17 cellular contexts compared by ENCODE assay signal in genomic region chr5:96440185-96440538, GRCh38. TPM values are rescaled to one million over a fixed set of nuclear protein-coding genes. Genes with fewer than 3 reads are reported as not detected.
DNase-seq lines count a peak whose midpoint lies in the region; ATAC-seq lines count a peak whose summit lies in the region.
"Had no signal": no experiment of that assay in that cellular context is flagged by ENCODE, and none has a peak within 500 bp of the region (broad histone marks: within the 10 kb centered on the region; RNA-seq: fewer than 3 reads in every experiment).

No MANE protein-coding gene starts in this region.

- H3K36me3 ChIP-seq in Karpas-422 (ENCODE audit: insufficient read depth, low read length): no peaks in the 10 kb centered on the region
- H3K36me3 ChIP-seq: prostate gland had no signal

- DNase-seq in DMS53 treated with DMSO at 0.1 percent for 48 hours (lab: John Stamatoyannopoulos, UW; ENCODE audit: unreplicated experiment): no peak
- DNase-seq in anterior cingulate cortex (lab: John Stamatoyannopoulos, UW): no peak
- DNase-seq in Karpas-422: no peak
- DNase-seq in dedifferentiated amniotic fluid mesenchymal stem cell (ENCODE audit: extremely low spot score): no peak
- DNase-seq: activated T-cell treated with anti-CD3 and anti-CD28 coated beads, Interleukin-2, amount 50 U/mL, for 24 hours; erythroblast; H7; NCI-H446 treated with DMSO at 0.1 percent for 48 hours; SIG-M5; stimulated activated CD4-positive, alpha-beta T cell treated with anti-CD3 and anti-CD28 coated beads, Interleukin-4, amount 100 ng/mL, for 1 hour had no signal

- H2AFZ ChIP-seq in Karpas-422 (ENCODE audit: low read length): no peak overlapping the region

- H4K20me1 ChIP-seq in Karpas-422 (ENCODE audit: insufficient read depth, low read depth, low read length): no peaks in the 10 kb centered on the region

- no peaks in the 10 kb centered on the region for H3K79me2 ChIP-seq in Karpas-422 (ENCODE audit: low read length)

- no peaks in the 10 kb centered on the region for H3K4me1 ChIP-seq in Karpas-422 (ENCODE audit: low read length)
- H3K4me1 ChIP-seq: prostate gland had no signal

- H3K4me2 ChIP-seq in Karpas-422 (ENCODE audit: low read depth, low read length, poor library complexity, severe bottlenecking): no peak overlapping the region

- H3K9ac ChIP-seq in Karpas-422 (ENCODE audit: low read length): no peak overlapping the region

- no peak overlapping the region for H3K4me3 ChIP-seq in Karpas-422 (ENCODE audit: low read length)
- H3K4me3 ChIP-seq: prostate gland had no signal

- ATAC-seq in GM18498 (IDR thresholded peaks at IDR 0.05; ENCODE audit: unreplicated experiment) (peak; percentile 27), GM19455 (IDR thresholded peaks at IDR 0.05; ENCODE audit: unreplicated experiment) (peak; percentile 30), HG02870 (IDR thresholded peaks at IDR 0.05; ENCODE audit: unreplicated experiment) (peak; percentile 21), HG03521 (IDR thresholded peaks at IDR 0.05; ENCODE audit: unreplicated experiment) (peak; percentile 19)

- no peaks in the 10 kb centered on the region for H3K9me2 ChIP-seq in Karpas-422 (replicated peaks; ENCODE audit: insufficient read depth, low read length)

- H3K27ac ChIP-seq in Karpas-422 (ENCODE audit: low read length): no peak overlapping the region
- H3K27ac ChIP-seq: prostate gland had no signal

- H3K9me3 ChIP-seq in Karpas-422 (ENCODE audit: low read length): no peaks in the 10 kb centered on the region
- H3K9me3 ChIP-seq: prostate gland had no signal

- H3K27me3 ChIP-seq in Karpas-422 (ENCODE audit: low read length): 0 out of 2 replicates have a peak, but pooled peaks cover 1% of the 10 kb centered on the region

RNA-seq across cellular contexts. Expression of gene PCSK1, which starts 7.1 kb away (rescaled TPM):
- total RNA-seq in Karpas-422 (2014; rRNA removed; shearing (Covaris generic); ENCODE audit: low replicate concordance): not detected in 2 replicates
- total RNA-seq: LHCN-M2, mesothelial cell of epicardium had no signal
